ENCODE assay signal across 3 cellular contexts in genomic region chr12:130583800-130584199, GRCh38.
TF ChIP-seq lines count a peak whose summit lies in the region.

No MANE protein-coding gene starts in this region.

TF ChIP-seq in GM12891, 5 proteins besides CTCF, POLR2A, EP300 and RAD21:
- TF ChIP-seq SPI1 (IDR thresholded peaks at IDR 0.05; ENCODE audit: low read depth, low read length) (no peak), PAX5 (IDR thresholded peaks at IDR 0.05; ENCODE audit: insufficient read depth, low read length, severe bottlenecking) (no peak), POU2F2 (IDR thresholded peaks at IDR 0.05; ENCODE audit: low read depth, low read length) (no peak), TAF1 (IDR thresholded peaks at IDR 0.05; ENCODE audit: low read depth, low read length) (no peak), POLR2AphosphoS5 (IDR thresholded peaks at IDR 0.05; ENCODE audit: low read depth, low read length) (no peak)

TF ChIP-seq in IMR-90, 13 proteins besides CTCF, POLR2A, EP300 and RAD21:
- no peak for TF ChIP-seq FOS (IDR thresholded peaks at IDR 0.05; ENCODE audit: low read depth, low read length)
- 0 out of 2 replicates have a peak, but pooled peaks have one; percentile 26 for TF ChIP-seq CEBPB (IDR thresholded peaks at IDR 0.05; ENCODE audit: low read depth, low read length)

TF ChIP-seq in H1, 55 proteins besides CTCF, POLR2A, EP300 and RAD21:
- TF ChIP-seq TEAD4 (IDR thresholded peaks at IDR 0.05; ENCODE audit: low read depth, low read length) (no peak), BRCA1 (IDR thresholded peaks at IDR 0.05; ENCODE audit: low read depth, low read length) (no peak), CBX8 (IDR thresholded peaks at IDR 0.05; ENCODE audit: borderline replicate concordance, low read depth, low read length) (no peak), RBBP5 (IDR thresholded peaks at IDR 0.05; ENCODE audit: borderline replicate concordance, low read depth, low read length) (no peak), GABPA (IDR thresholded peaks at IDR 0.05; ENCODE audit: borderline replicate concordance, insufficient read depth, low read length) (no peak), ZNF274 (IDR thresholded peaks at IDR 0.05; ENCODE audit: borderline replicate concordance, extremely low read depth, low read length) (no peak), POLR2AphosphoS5 (IDR thresholded peaks at IDR 0.05; ENCODE audit: low read depth, low read length) (no peak), JUN (IDR thresholded peaks at IDR 0.05; ENCODE audit: low read depth, low read length) (no peak), ATF3 (IDR thresholded peaks at IDR 0.05; ENCODE audit: insufficient read depth, low read depth, low read length) (no peak), HDAC6 (IDR thresholded peaks at IDR 0.05; ENCODE audit: low read depth, low read length) (no peak), SUZ12 (IDR thresholded peaks at IDR 0.05; ENCODE audit: low read length) (no peak), E2F6 (IDR thresholded peaks at IDR 0.05) (no peak), ATF2 (IDR thresholded peaks at IDR 0.05; ENCODE audit: low read length) (no peak), GTF2F1 (IDR thresholded peaks at IDR 0.05; ENCODE audit: borderline replicate concordance, low read depth, low read length) (no peak), FOSL1 (IDR thresholded peaks at IDR 0.05; ENCODE audit: insufficient read depth, low read depth, low read length) (no peak), SIX5 (IDR thresholded peaks at IDR 0.05; ENCODE audit: low read depth, low read length) (no peak), EZH2 (IDR thresholded peaks at IDR 0.05; ENCODE audit: low read depth, low read length, severe bottlenecking) (no peak)
